13 cellular contexts compared by ENCODE assay signal in the genomic region with DNA sequence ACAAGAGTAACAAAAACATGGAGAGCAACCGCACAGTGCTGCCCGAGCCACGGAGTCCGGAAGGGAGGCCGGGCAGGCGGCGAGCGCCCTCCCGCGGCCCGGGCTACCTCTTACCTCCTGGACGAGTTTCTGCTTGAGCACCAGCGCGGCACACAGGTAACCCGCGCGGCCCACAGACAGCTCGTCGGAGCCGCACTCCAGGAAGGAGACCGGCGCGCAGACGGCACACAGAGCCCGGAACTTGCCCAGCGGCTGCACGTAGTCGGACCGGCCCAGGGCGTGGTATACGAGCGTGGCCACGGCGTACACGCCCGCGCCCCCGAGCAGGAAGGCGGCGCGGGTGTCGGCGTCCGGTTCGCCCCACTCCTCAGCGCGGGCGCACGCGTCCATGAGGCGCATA. TPM values are rescaled to one million over a fixed set of nuclear protein-coding genes. Genes with fewer than 3 reads are reported as not detected.
DNase-seq lines count a peak whose midpoint lies in the region; ATAC-seq, FAIRE-seq and TF ChIP-seq lines count a peak whose summit lies in the region.
"Not testable (repeated sequence)": the region's sequence is repeated elsewhere in the genome, so short reads cannot be mapped to it uniquely, and the experiment has no call there.
"Had no signal": no experiment of that assay in that cellular context is flagged by ENCODE, and none has a peak within 500 bp of the region (broad histone marks: within the 10 kb centered on the region; RNA-seq: fewer than 3 reads in every experiment).

No MANE protein-coding gene starts in this region.

- WGBS in A549 (ENCODE audit: missing lambda C conversion rate) = under 1% methylated on average over 12 of the region's 51 CpGs

- not testable (repeated sequence) for H3K27ac ChIP-seq in A549; HUES6 (ENCODE audit: low read depth, low read length); skin epidermis

- peak overlapping the region; percentile 47 for H3K4me3 Mint-ChIP-seq in activated T-helper 1 cell treated with anti-CD3 and anti-CD28 coated beads, Interleukin-12 subunit alpha, Interleukin-12 subunit beta, Interleukin-2, Interleukin-4 antibody, amounts not matched to agents 30 ng/mL and 10 ng/mL and 1 ng/mL, durations not matched to agents 14 hours and 24 hours and 36 hours

- intact Hi-C loops in activated T-helper 1 cell treated with anti-CD3 and anti-CD28 coated beads, Interleukin-12 subunit alpha, Interleukin-12 subunit beta, Interleukin-2, Interleukin-4 antibody, amounts not matched to agents 30 ng/mL and 10 ng/mL and 1 ng/mL, durations not matched to agents 14 hours and 24 hours and 36 hours (cut with micrococcal nuclease) = not testable (repeated sequence)

- TF ChIP-seq POLR2A in A549 (IDR thresholded peaks at IDR 0.05; ENCODE audit: low read length) = not testable (repeated sequence)

- CTCF ChIA-PET in A549 (lab: Yijun Ruan, JAX) = interaction anchor here (0.8 to 1.3 kb wide), 2 partner anchors 51 to 57 kb away, joined by 3 read pairs; no protein-coding TSS in a partner anchor

- POLR2A ChIA-PET in A549 (lab: Yijun Ruan, JAX) = not testable (repeated sequence)

- H3K9ac ChIP-seq in HUES6 (ENCODE audit: low read length) (peak overlapping the region; percentile 41), mucosa of stomach (ENCODE audit: low read length) (peak overlapping the region; percentile 43)

- FAIRE-seq in A549 (lab: Jason Lieb, UNC) = not testable (repeated sequence)

- DNase-seq in A549 (ENCODE audit: low read depth in 1 of 2, low spot score in 1 of 2) (peak in 1 of 2 experiments; percentile 4), SK-MEL-5 (ENCODE audit: low read depth, low spot score) (peak; percentile 8), ecto neural progenitor cell (ENCODE audit: low spot score) (peak; percentile 59)
- DNase-seq in activated T-helper 1 cell treated with anti-CD3 and anti-CD28 coated beads, Interleukin-12 subunit alpha, Interleukin-12 subunit beta, Interleukin-2, Interleukin-4 antibody, amounts not matched to agents 30 ng/mL and 10 ng/mL and 1 ng/mL, durations not matched to agents 14 hours and 24 hours and 36 hours (ENCODE audit: low spot score) = not testable (repeated sequence)

- not testable (repeated sequence) for H3K4me1 Mint-ChIP-seq in activated T-helper 1 cell treated with anti-CD3 and anti-CD28 coated beads, Interleukin-12 subunit alpha, Interleukin-12 subunit beta, Interleukin-2, Interleukin-4 antibody, amounts not matched to agents 30 ng/mL and 10 ng/mL and 1 ng/mL, durations not matched to agents 14 hours and 24 hours and 36 hours (ENCODE audit: low read depth)

- not testable (repeated sequence) for H3K9me3 ChIP-seq in A549; HUES6 (ENCODE audit: control insufficient read depth, insufficient read depth, low read depth, low read length); mucosa of stomach (ENCODE audit: control insufficient read depth, low read length)

- H3K27me3 ChIP-seq in HUES6 (ENCODE audit: control insufficient read depth, insufficient read depth, low read length) = peaks cover 12% of the 10 kb centered on the region
- H3K27me3 ChIP-seq in mucosa of stomach (ENCODE audit: control insufficient read depth, insufficient read depth, low read length) = not testable (repeated sequence)

- not testable (repeated sequence) for H3K27ac Mint-ChIP-seq in activated T-helper 1 cell treated with anti-CD3 and anti-CD28 coated beads, Interleukin-12 subunit alpha, Interleukin-12 subunit beta, Interleukin-2, Interleukin-4 antibody, amounts not matched to agents 30 ng/mL and 10 ng/mL and 1 ng/mL, durations not matched to agents 14 hours and 24 hours and 36 hours

- not testable (repeated sequence) for TF ChIP-seq CTCF in A549 (IDR thresholded peaks at IDR 0.05)

- in situ Hi-C loops in SK-MEL-5 (cut with HindIII; ENCODE audit: low pct_unique_long_range_greater_than_20kb, low sequenced_read_pairs) = not testable (repeated sequence)

- H3K4me1 ChIP-seq in A549; HUES6 (ENCODE audit: control insufficient read depth, insufficient read depth, low read length); mucosa of stomach (ENCODE audit: control insufficient read depth, insufficient read depth, low read length): not testable (repeated sequence)

- peak; percentile 68 to 88 for ATAC-seq in A549

- H3K36me3 Mint-ChIP-seq in activated T-helper 1 cell treated with anti-CD3 and anti-CD28 coated beads, Interleukin-12 subunit alpha, Interleukin-12 subunit beta, Interleukin-2, Interleukin-4 antibody, amounts not matched to agents 30 ng/mL and 10 ng/mL and 1 ng/mL, durations not matched to agents 14 hours and 24 hours and 36 hours (ENCODE audit: low read depth) = not testable (repeated sequence)

- not testable (repeated sequence) for H3K9me3 Mint-ChIP-seq in activated T-helper 1 cell treated with anti-CD3 and anti-CD28 coated beads, Interleukin-12 subunit alpha, Interleukin-12 subunit beta, Interleukin-2, Interleukin-4 antibody, amounts not matched to agents 30 ng/mL and 10 ng/mL and 1 ng/mL, durations not matched to agents 14 hours and 24 hours and 36 hours

- TF ChIP-seq RAD21 in A549 (conservative IDR thresholded peaks at IDR 0.05 in 1 of 2, IDR thresholded peaks at IDR 0.05 in 1 of 2) = not testable (repeated sequence)

- not testable (repeated sequence) for H3K27me3 Mint-ChIP-seq in activated T-helper 1 cell treated with anti-CD3 and anti-CD28 coated beads, Interleukin-12 subunit alpha, Interleukin-12 subunit beta, Interleukin-2, Interleukin-4 antibody, amounts not matched to agents 30 ng/mL and 10 ng/mL and 1 ng/mL, durations not matched to agents 14 hours and 24 hours and 36 hours (ENCODE audit: insufficient read depth)

- H3K4me3 ChIP-seq in A549; mucosa of stomach (ENCODE audit: low read length): not testable (repeated sequence)
- H3K4me3 ChIP-seq in HUES6 (ENCODE audit: low read depth, low read length) (peak overlapping the region; percentile 72), iPS-11a (ENCODE audit: low read depth, low read length) (peak overlapping the region; percentile 30), skin epidermis (peak overlapping the region in 4 of 7 experiments; percentile 5 to 19 (median 8))

- H3K36me3 ChIP-seq in HUES6 (ENCODE audit: control insufficient read depth, insufficient read depth, low read length); mucosa of stomach (ENCODE audit: control insufficient read depth, insufficient read depth, low read length): not testable (repeated sequence)

- TF ChIP-seq EP300 in A549 (IDR thresholded peaks at IDR 0.05) = not testable (repeated sequence)

- peak overlapping the region; percentile 47; the same call in 1 of the 3 replicates for H3K4me2 ChIP-seq in A549

RNA-seq across cellular contexts. Expression of a gene that starts 22.8 kb away (rescaled TPM):
- polyA plus RNA-seq in A549 (2011; rRNA removed) (not detected in 2 replicates), A549 (2017; fragmentation: RNase III; extraction: RNeasy Plus Mini Kit Qiagen cat#74134 plus additional on column Dnase treatment) (not detected in 3 replicates)
- not detected in 2 replicates for polyA plus RNA-seq in A549 (2012; cell fraction: cytosol; rRNA removed)
- not detected in 2 replicates for polyA plus RNA-seq in A549 (2012; cell fraction: nucleus; rRNA removed)
- not detected in 2 replicates for polyA minus RNA-seq in A549 (2011; rRNA and poly(A)+ RNA removed)
- not detected in 2 replicates for total RNA-seq in SK-MEL-5 (2014; rRNA removed; shearing (Covaris generic))
- not detected in 2 replicates for polyA plus RNA-seq in SK-MEL-5 (2015; cell fraction: cytosol; rRNA removed)
- 0.05 TPM in 1 of 2 replicates, not detected in the other for polyA plus RNA-seq in SK-MEL-5 (2015; cell fraction: nucleus; rRNA removed)
- not detected in 2 replicates for total RNA-seq in activated T-helper 1 cell treated with anti-CD3 and anti-CD28 coated beads, Interleukin-12 subunit alpha, Interleukin-12 subunit beta, Interleukin-2, Interleukin-4 antibody, amounts not matched to agents 30 ng/mL and 10 ng/mL and 1 ng/mL, durations not matched to agents 14 hours and 24 hours and 36 hours
- total RNA-seq: A172; CD8-positive, alpha-beta T cell; heart left ventricle; renal cortical epithelial cell; SJSA1 had no signal
- polyA plus RNA-seq: heart left ventricle had no signal
